9 cellular contexts compared by ENCODE assay signal in genomic region chr19:15177269-15178116, GRCh38. TPM values are rescaled to one million over a fixed set of nuclear protein-coding genes. Genes with fewer than 3 reads are reported as not detected.
DNase-seq lines count a peak whose midpoint lies in the region; ATAC-seq and TF ChIP-seq lines count a peak whose summit lies in the region.
"Had no signal": no experiment of that assay in that cellular context is flagged by ENCODE, and none has a peak within 500 bp of the region (broad histone marks: within the 10 kb centered on the region; RNA-seq: fewer than 3 reads in every experiment).

No MANE protein-coding gene starts in this region.

- no peak overlapping the region for H3K27ac Mint-ChIP-seq in osteocyte (ENCODE audit: unreplicated experiment)

- H3K36me3 ChIP-seq in gastroesophageal sphincter = no peaks in the 10 kb centered on the region
- H3K36me3 ChIP-seq in thoracic aorta = peaks cover 56% of the 10 kb centered on the region

- peaks cover 0 to 11% (median 0%) of the 10 kb centered on the region in 3 donors for H3K4me1 ChIP-seq in gastroesophageal sphincter
- peaks cover 0 to 9% of the 10 kb centered on the region in 2 donors for H3K4me1 ChIP-seq in thoracic aorta (ENCODE audit: control insufficient read depth in 1 of 2, low read depth in 2 of 2)

- 0 out of 2 replicates have a peak, but pooled peaks have one; percentile 28 for TF ChIP-seq POLR2A in Raji (IDR thresholded peaks at IDR 0.05; ENCODE audit: insufficient read depth, low read depth, low read length)
- TF ChIP-seq POLR2A in gastroesophageal sphincter (IDR thresholded peaks at IDR 0.05) = no peak

- no peaks in the 10 kb centered on the region for H3K27me3 Mint-ChIP-seq in osteocyte (ENCODE audit: unreplicated experiment)

- peak overlapping the region in 1 of 2 donors; percentile 43 for H3K4me3 ChIP-seq in gastroesophageal sphincter
- peak overlapping the region; percentile 54 for H3K4me3 ChIP-seq in thoracic aorta

- H3K27ac ChIP-seq in gastroesophageal sphincter (no peak overlapping the region), thoracic aorta (peak overlapping the region; percentile 38 to 71)

- H3K9me3 Mint-ChIP-seq in osteocyte (ENCODE audit: unreplicated experiment) = no peaks in the 10 kb centered on the region

- H3K9me3 ChIP-seq in gastroesophageal sphincter (no peaks in the 10 kb centered on the region), thoracic aorta (no peaks in the 10 kb centered on the region)

- ATAC-seq in gastroesophageal sphincter (peak; percentile 90), thoracic aorta (ENCODE audit: insufficient number of reproducible peaks, low FRiP score, low read depth) (peak; percentile 53), HG02571 (IDR thresholded peaks at IDR 0.05; ENCODE audit: unreplicated experiment) (no peak)

- no peak for TF ChIP-seq EP300 in gastroesophageal sphincter (IDR thresholded peaks at IDR 0.05)

- peaks cover 5% of the 10 kb centered on the region for H3K4me1 Mint-ChIP-seq in osteocyte (ENCODE audit: unreplicated experiment)

- 7 to 11% methylated on average over 16 to 20 of the region's 92 CpGs for WGBS in gastroesophageal sphincter (ENCODE audit: low coverage in 1 of 2), 2 donors

- DNase-seq in GM13977 (ENCODE audit: low spot score) (peak; percentile 92), Kasumi-1 (lab: John Stamatoyannopoulos, UW) (peak; percentile 72 to 76), activated gamma-delta T cell (lab: John Stamatoyannopoulos, UW) (peak; percentile 65), osteocyte (ENCODE audit: extremely low spot score, unreplicated experiment) (peak; percentile 94), thoracic aorta (ENCODE audit: low spot score) (no peak)

- peak overlapping the region; percentile 51 for H3K4me3 Mint-ChIP-seq in osteocyte (ENCODE audit: unreplicated experiment)

- peaks cover 28% of the 10 kb centered on the region for H3K36me3 Mint-ChIP-seq in osteocyte (ENCODE audit: unreplicated experiment)

- in situ Hi-C loops in GM13977 (cut with MboI; ENCODE audit: low pct_unique_long_range_greater_than_20kb, low sequenced_read_pairs, unreplicated experiment) = loop anchor here (10.0 kb wide), 1 partner anchor 377 kb away; no protein-coding TSS in a partner anchor

- TF ChIP-seq CTCF in GM13977 (IDR thresholded peaks at IDR 0.05; ENCODE audit: extremely low read depth, insufficient read depth, missing control alignments) (peak; percentile 99), gastroesophageal sphincter (IDR thresholded peaks at IDR 0.05) (peak in 3 of 4 experiments; percentile 97 to 99 (median 99)), osteocyte (IDR thresholded peaks at IDR 0.05) (peak; percentile 97), thoracic aorta (IDR thresholded peaks at IDR 0.05) (peak; percentile 98)

- H3K27me3 ChIP-seq in gastroesophageal sphincter = peaks cover 29% of the 10 kb centered on the region
- no peaks in the 10 kb centered on the region for H3K27me3 ChIP-seq in thoracic aorta (replicated peaks; ENCODE audit: insufficient read depth)

RNA-seq across cellular contexts. Expression of gene NOTCH3, which starts 23.3 kb away (rescaled TPM):
- total RNA-seq in gastroesophageal sphincter (10 to 100 TPM; 19.1 to 54.8 (median 35.4) TPM), osteocyte (178 and 200 TPM in 2 replicates), thoracic aorta (100 to 1,000 TPM; 289 to 448 TPM)

RNA-seq across cellular contexts. Expression of gene EPHX3, which starts 54.8 kb away (rescaled TPM):
- total RNA-seq in gastroesophageal sphincter (1 to 10 TPM in 1 of 4 donors, under 1 TPM in 1, not detected in 2; 0.78 to 1.6 TPM), osteocyte (not detected in 2 replicates), thoracic aorta (1 to 10 TPM in 1 of 2 donors, not detected in 1; 1.2 TPM)
- total RNA-seq: temporal lobe had no signal

Comparison
In these comparisons a context has a peak if more than half of its experiments do, and no peak if none do; other contexts are left out.
1. H3K27ac ChIP-seq: peak in thoracic aorta (2 of 2); none in gastroesophageal sphincter (0 of 4).
2. Peak in every context shown above with its lines, with median percentiles within 50 percentile points of each other: CTCF ChIP-seq.